Comparison of ENCODE assay signal across 8 cellular contexts in genomic region chr16:89873109-89873821, GRCh38. TPM values are rescaled to one million over a fixed set of nuclear protein-coding genes. Genes with fewer than 3 reads are reported as not detected.
A peak's percentile ranks its signal among the peaks of the same experiment; 100 is the strongest.
DNase-seq lines count a peak whose midpoint lies in the region; ATAC-seq and TF ChIP-seq lines count a peak whose summit lies in the region.

A gene with protein sequence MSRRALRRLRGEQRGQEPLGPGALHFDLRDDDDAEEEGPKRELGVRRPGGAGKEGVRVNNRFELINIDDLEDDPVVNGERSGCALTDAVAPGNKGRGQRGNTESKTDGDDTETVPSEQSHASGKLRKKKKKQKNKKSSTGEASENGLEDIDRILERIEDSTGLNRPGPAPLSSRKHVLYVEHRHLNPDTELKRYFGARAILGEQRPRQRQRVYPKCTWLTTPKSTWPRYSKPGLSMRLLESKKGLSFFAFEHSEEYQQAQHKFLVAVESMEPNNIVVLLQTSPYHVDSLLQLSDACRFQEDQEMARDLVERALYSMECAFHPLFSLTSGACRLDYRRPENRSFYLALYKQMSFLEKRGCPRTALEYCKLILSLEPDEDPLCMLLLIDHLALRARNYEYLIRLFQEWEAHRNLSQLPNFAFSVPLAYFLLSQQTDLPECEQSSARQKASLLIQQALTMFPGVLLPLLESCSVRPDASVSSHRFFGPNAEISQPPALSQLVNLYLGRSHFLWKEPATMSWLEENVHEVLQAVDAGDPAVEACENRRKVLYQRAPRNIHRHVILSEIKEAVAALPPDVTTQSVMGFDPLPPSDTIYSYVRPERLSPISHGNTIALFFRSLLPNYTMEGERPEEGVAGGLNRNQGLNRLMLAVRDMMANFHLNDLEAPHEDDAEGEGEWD (plus strand): TSS chr16:89873592. CDS start chr16:89873668, 76 bp downstream.

- H3K9me3 ChIP-seq in KOPT-K1 (ENCODE audit: insufficient read depth, low read length, poor library complexity, severe bottlenecking): peaks cover 1% of the 10 kb centered on the region
- H3K9me3 ChIP-seq in RWPE2 (ENCODE audit: severe bottlenecking): peaks cover 2% of the 10 kb centered on the region

- no peak for TF ChIP-seq CTCF in RWPE2 (IDR thresholded peaks at IDR 0.05; ENCODE audit: poor library complexity, severe bottlenecking)
- no peak for TF ChIP-seq CTCF in fibroblast of mammary gland (conservative IDR thresholded peaks at IDR 0.05; ENCODE audit: control insufficient read depth, insufficient read depth, low read depth, low read length)

- peak within 1 kb of the TSS; percentile 93 for H3K27ac Mint-ChIP-seq in activated T-helper 17 cell treated with anti-CD3 and anti-CD28 coated beads, Interleukin-2, amount 50 U/mL, for 72 hours
- peak within 1 kb of the TSS; percentile 75 to 99 (median 98) for H3K27ac Mint-ChIP-seq in naive thymus-derived CD8-positive, alpha-beta T cell
- H3K27ac Mint-ChIP-seq in stimulated activated naive B cell treated with anti-CD40 and anti-IgM and Interleukin-4, amounts not matched to agents 10 μg/mL and 1 μg/mL and 100 μg/mL, for 72 hours: peak within 1 kb of the TSS; percentile 99

- peak within 1 kb of the TSS; percentile 88 for H3K4me3 Mint-ChIP-seq in activated T-helper 17 cell treated with anti-CD3 and anti-CD28 coated beads, Interleukin-2, amount 50 U/mL, for 72 hours
- peak within 1 kb of the TSS; percentile 86 to 96 (median 91) for H3K4me3 Mint-ChIP-seq in naive thymus-derived CD8-positive, alpha-beta T cell
- peak within 1 kb of the TSS; percentile 90 to 97 for H3K4me3 Mint-ChIP-seq in stimulated activated naive B cell treated with anti-CD40 and anti-IgM and Interleukin-4, amounts not matched to agents 10 μg/mL and 1 μg/mL and 100 μg/mL, for 72 hours

- DNase-seq in DMS53 (lab: John Stamatoyannopoulos, UW) (peak; percentile 87), RWPE2 (ENCODE audit: low spot score) (no peak), fibroblast of mammary gland (ENCODE audit: low read depth) (peak; percentile 77)
- peak; percentile 79 to 93 (median 86) for DNase-seq in naive thymus-derived CD8-positive, alpha-beta T cell
- DNase-seq in stimulated activated naive B cell treated with anti-CD40 and anti-IgM and Interleukin-4, amounts not matched to agents 10 μg/mL and 1 μg/mL and 100 μg/mL, for 72 hours: peak; percentile 80

- H3K36me3 ChIP-seq in KOPT-K1 (ENCODE audit: insufficient read depth, low read length) (peaks cover 33% of the 10 kb centered on the region), RWPE2 (ENCODE audit: low read depth) (peaks cover 26% of the 10 kb centered on the region)

- ATAC-seq in GM21737 (IDR thresholded peaks at IDR 0.05; ENCODE audit: unreplicated experiment) (peak; percentile 43), RWPE2 (ENCODE audit: low read depth) (peak; percentile 47)
- peak; percentile 54 for ATAC-seq in activated T-helper 17 cell treated with anti-CD3 and anti-CD28 coated beads, Interleukin-2, amount 50 U/mL, for 72 hours (replicated peaks)
- peak; percentile 42 to 59 for ATAC-seq in naive thymus-derived CD8-positive, alpha-beta T cell
- peak; percentile 53 to 54 for ATAC-seq in stimulated activated naive B cell treated with anti-CD40 and anti-IgM and Interleukin-4, amounts not matched to agents 10 μg/mL and 1 μg/mL and 100 μg/mL, for 72 hours (replicated peaks)

- H3K4me1 Mint-ChIP-seq in activated T-helper 17 cell treated with anti-CD3 and anti-CD28 coated beads, Interleukin-2, amount 50 U/mL, for 72 hours: no peaks in the 10 kb centered on the region
- H3K4me1 Mint-ChIP-seq in naive thymus-derived CD8-positive, alpha-beta T cell: peaks cover 3 to 24% (median 21%) of the 10 kb centered on the region in 4 donors
- peaks cover 8 to 25% of the 10 kb centered on the region in 2 donors for H3K4me1 Mint-ChIP-seq in stimulated activated naive B cell treated with anti-CD40 and anti-IgM and Interleukin-4, amounts not matched to agents 10 μg/mL and 1 μg/mL and 100 μg/mL, for 72 hours

- H3K4me1 ChIP-seq in RWPE2 (ENCODE audit: insufficient read depth, poor library complexity, severe bottlenecking): peaks cover 5% of the 10 kb centered on the region

- POLR2A ChIA-PET in naive thymus-derived CD8-positive, alpha-beta T cell (lab: Charles Lee): interaction anchor here (0.5 to 3.6 kb wide), 28 partner anchors 8 to 656 kb away, joined by 3 to 86 read pairs (median 4); partner anchors contain the start of genes CDK10, CHMP1A, DBNDD1 and FANCA

- no peaks in the 10 kb centered on the region for H3K27me3 ChIP-seq in RWPE2 (ENCODE audit: insufficient read depth, poor library complexity, severe bottlenecking)

- H3K27ac ChIP-seq in KOPT-K1 (ENCODE audit: low read depth, low read length, poor library complexity, severe bottlenecking) (peak within 1 kb of the TSS; percentile 94), RWPE2 (ENCODE audit: poor library complexity, severe bottlenecking) (peak within 1 kb of the TSS; percentile 93)

- no peaks in the 10 kb centered on the region for H3K9me3 Mint-ChIP-seq in activated T-helper 17 cell treated with anti-CD3 and anti-CD28 coated beads, Interleukin-2, amount 50 U/mL, for 72 hours
- peaks cover 0 to 16% (median 8%) of the 10 kb centered on the region in 9 donors for H3K9me3 Mint-ChIP-seq in naive thymus-derived CD8-positive, alpha-beta T cell
- H3K9me3 Mint-ChIP-seq in stimulated activated naive B cell treated with anti-CD40 and anti-IgM and Interleukin-4, amounts not matched to agents 10 μg/mL and 1 μg/mL and 100 μg/mL, for 72 hours: no peaks in the 10 kb centered on the region

- H3K4me3 ChIP-seq in RWPE2 (ENCODE audit: severe bottlenecking) (peak within 1 kb of the TSS; percentile 61), fibroblast of mammary gland (ENCODE audit: control insufficient read depth, low read depth, low read length) (peak within 1 kb of the TSS; percentile 81)

- peaks cover 32% of the 10 kb centered on the region for H3K36me3 Mint-ChIP-seq in activated T-helper 17 cell treated with anti-CD3 and anti-CD28 coated beads, Interleukin-2, amount 50 U/mL, for 72 hours (ENCODE audit: low read depth)
- peaks cover 6 to 20% (median 15%) of the 10 kb centered on the region in 3 donors for H3K36me3 Mint-ChIP-seq in naive thymus-derived CD8-positive, alpha-beta T cell
- H3K36me3 Mint-ChIP-seq in stimulated activated naive B cell treated with anti-CD40 and anti-IgM and Interleukin-4, amounts not matched to agents 10 μg/mL and 1 μg/mL and 100 μg/mL, for 72 hours: peaks cover 14 to 16% of the 10 kb centered on the region in 2 donors

- no peaks in the 10 kb centered on the region for H3K27me3 Mint-ChIP-seq in activated T-helper 17 cell treated with anti-CD3 and anti-CD28 coated beads, Interleukin-2, amount 50 U/mL, for 72 hours
- no peaks in the 10 kb centered on the region for H3K27me3 Mint-ChIP-seq in naive thymus-derived CD8-positive, alpha-beta T cell
- H3K27me3 Mint-ChIP-seq in stimulated activated naive B cell treated with anti-CD40 and anti-IgM and Interleukin-4, amounts not matched to agents 10 μg/mL and 1 μg/mL and 100 μg/mL, for 72 hours: no peaks in the 10 kb centered on the region

RNA-seq across cellular contexts. Expression of the gene that starts here (rescaled TPM):
- 100 to 1,000 TPM; 181 to 195 TPM for total RNA-seq in activated T-helper 17 cell treated with anti-CD3 and anti-CD28 coated beads, Interleukin-2, amount 50 U/mL, for 72 hours
- 100 to 1,000 TPM; 260 to 294 TPM for total RNA-seq in naive thymus-derived CD8-positive, alpha-beta T cell
- 100 to 1,000 TPM in 1 of 3 donors, 10 to 100 TPM in 2; 86.8 to 107 (median 95.4) TPM for polyA plus RNA-seq in naive thymus-derived CD8-positive, alpha-beta T cell
